Comparison of ENCODE assay signal across 18 cellular contexts in the genomic region with DNA sequence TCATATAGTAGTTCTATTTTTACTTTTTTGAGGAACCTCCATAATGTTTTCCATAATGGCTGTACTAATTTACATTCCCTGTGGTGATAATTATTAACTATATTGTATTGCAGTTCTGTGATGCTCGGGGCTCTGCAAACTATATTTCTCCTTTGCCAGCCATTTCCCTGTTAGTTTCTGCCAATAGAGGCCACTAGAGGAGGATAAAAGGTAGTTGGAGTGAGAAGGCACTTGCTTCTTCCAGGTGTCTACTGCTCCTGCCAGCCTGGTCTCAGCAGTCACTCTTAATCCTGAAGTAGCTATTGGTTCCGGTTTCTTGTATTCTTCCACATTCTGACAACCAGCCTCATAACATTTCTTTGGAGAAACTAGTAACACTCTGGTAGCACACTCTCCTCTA.
DNase-seq lines count a peak whose midpoint lies in the region; TF ChIP-seq lines count a peak whose summit lies in the region.
"Had no signal": no experiment of that assay in that cellular context is flagged by ENCODE, and none has a peak within 500 bp of the region (broad histone marks: within the 10 kb centered on the region; RNA-seq: fewer than 3 reads in every experiment).

No MANE protein-coding gene starts in this region.

- no peak overlapping the region for H3K4me2 ChIP-seq in Loucy (ENCODE audit: low read depth, low read length, poor library complexity, severe bottlenecking)

- POLR2A ChIA-PET in RWPE1 (lab: Yijun Ruan, JAX; ENCODE audit: low non-redundant PET) = no interaction called here

- H2AFZ ChIP-seq in Loucy (ENCODE audit: low read length) = no peak overlapping the region

- H3K27me3 ChIP-seq in Loucy (ENCODE audit: insufficient read depth, low read length, poor library complexity, severe bottlenecking) (no peaks in the 10 kb centered on the region), brain microvascular endothelial cell (replicated peaks) (no peaks in the 10 kb centered on the region)
- H3K27me3 ChIP-seq: upper lobe of right lung had no signal

- peak; percentile 19 for TF ChIP-seq CTCF in Loucy (conservative IDR thresholded peaks at IDR 0.05; ENCODE audit: low read length)
- peak; percentile 10 for TF ChIP-seq CTCF in brain microvascular endothelial cell (IDR thresholded peaks at IDR 0.05; ENCODE audit: low read depth, low read length, missing control alignments)
- no peak for TF ChIP-seq CTCF in RWPE1 (conservative IDR thresholded peaks at IDR 0.05; ENCODE audit: low read depth)

- no peaks in the 10 kb centered on the region for H3K9me2 ChIP-seq in Loucy (replicated peaks; ENCODE audit: low read depth, low read length)

- DNase-seq in NCI-H2081 (lab: John Stamatoyannopoulos, UW) (peak; percentile 28 to 80), NCI-H2081 treated with DMSO at 0.1 percent for 48 hours (lab: John Stamatoyannopoulos, UW) (no peak), brain microvascular endothelial cell (no peak), lung microvascular endothelial cell (ENCODE audit: low read depth in 2 of 2) (peak; percentile 1 to 3), A172 (ENCODE audit: low spot score) (no peak), RWPE1 (ENCODE audit: low spot score) (no peak), ureter (ENCODE audit: low spot score) (no peak)
- DNase-seq: activated CD4-positive, alpha-beta memory T cell treated with anti-CD3 and anti-CD28 coated beads for 36 hours; activated naive CD4-positive, alpha-beta T cell treated with anti-CD3 and anti-CD28 coated beads for 36 hours; activated T-cell treated with anti-CD3 and anti-CD28 coated beads, Interleukin-2, amount 50 U/mL, for 1 hour; anterior cingulate cortex; NCI-H187; NCI-H510A; SHP77; stimulated activated CD4-positive, alpha-beta T cell treated with anti-CD3 and anti-CD28 coated beads, Interleukin-2, amount 100 ng/mL, for 24 hours; T-helper 1 cell; upper lobe of right lung had no signal

- H3F3A ChIP-seq in Loucy (ENCODE audit: low read depth) = no peaks in the 10 kb centered on the region

- no peak overlapping the region for H3K27ac ChIP-seq in brain microvascular endothelial cell
- H3K27ac ChIP-seq in RWPE1 = no peak overlapping the region
- H3K27ac ChIP-seq: upper lobe of right lung had no signal

- in situ Hi-C loops in brain microvascular endothelial cell (cut with HindIII; ENCODE audit: low pct_ligation_motif_present, low sequenced_read_pairs) = no loop called here

- no peaks in the 10 kb centered on the region for H3K4me1 ChIP-seq in Loucy (ENCODE audit: insufficient read depth, low read length, poor library complexity, severe bottlenecking)
- H3K4me1 ChIP-seq: upper lobe of right lung had no signal

- H3K9me3 ChIP-seq in Loucy (ENCODE audit: insufficient read depth, low read depth, low read length) = no peaks in the 10 kb centered on the region
- H3K9me3 ChIP-seq: upper lobe of right lung had no signal

- no peaks in the 10 kb centered on the region for H4K20me1 ChIP-seq in Loucy (ENCODE audit: insufficient read depth, low read length, poor library complexity, severe bottlenecking)

- CTCF ChIA-PET in RWPE1 (lab: Yijun Ruan, JAX) = no interaction called here

- H3K36me3 ChIP-seq in Loucy (ENCODE audit: insufficient read depth, low read length) = no peaks in the 10 kb centered on the region
- no peaks in the 10 kb centered on the region for H3K36me3 ChIP-seq in brain microvascular endothelial cell (replicated peaks)
- H3K36me3 ChIP-seq: upper lobe of right lung had no signal

- H3K4me3 ChIP-seq in Loucy (ENCODE audit: low read length, poor library complexity, severe bottlenecking) (no peak overlapping the region), brain microvascular endothelial cell (ENCODE audit: low read depth, low read length) (no peak overlapping the region)
- H3K4me3 ChIP-seq: upper lobe of right lung had no signal

- no peak overlapping the region for H3K9ac ChIP-seq in Loucy (ENCODE audit: low read depth, low read length, poor library complexity, severe bottlenecking)

- H3K79me2 ChIP-seq in Loucy (ENCODE audit: insufficient read depth, low read length) = no peaks in the 10 kb centered on the region

Comparison
In these comparisons a context has a peak if more than half of its experiments do, and no peak if none do; other contexts are left out.
1. DNase-seq: peak in NCI-H2081 (2 of 2) and lung microvascular endothelial cell (2 of 2); none in NCI-H2081 treated with DMSO at 0.1 percent for 48 hours (single experiment), brain microvascular endothelial cell (single experiment), A172 (single experiment), RWPE1 (single experiment) and ureter (single experiment).